Comparison of ENCODE assay signal across 8 cellular contexts in genomic region chr4:122542411-122543236, GRCh38.
DNase-seq lines count a peak whose midpoint lies in the region; ATAC-seq and TF ChIP-seq lines count a peak whose summit lies in the region.

No MANE protein-coding gene starts in this region.

- H3K4me3 ChIP-seq in BJ (ENCODE audit: low read depth, low read length) (no peak overlapping the region), dorsolateral prefrontal cortex (no peak overlapping the region)

- CTCF ChIA-PET in BJ (lab: Yijun Ruan, JAX): interaction anchor here (1.1 kb wide), 1 partner anchor 9 kb away, joined by 3 read pairs; no protein-coding TSS in a partner anchor

- POLR2A ChIA-PET in BJ (lab: Charles Lee): no interaction called here

- H3K27ac ChIP-seq in dorsolateral prefrontal cortex: no peak overlapping the region

- intact Hi-C loops in dorsolateral prefrontal cortex (cut with DNase I): no loop called here

- H3K27me3 ChIP-seq in BJ (ENCODE audit: control insufficient read depth, insufficient read depth, low read length) (no peaks in the 10 kb centered on the region), dorsolateral prefrontal cortex (no peaks in the 10 kb centered on the region)

- ATAC-seq in HG03097 (IDR thresholded peaks at IDR 0.05; ENCODE audit: low FRiP score, unreplicated experiment): peak; percentile 84

- peak; percentile 19 for DNase-seq in BJ (ENCODE audit: low read depth)
- peak; percentile 1 for DNase-seq in GM19240 (ENCODE audit: insufficient read length, low spot score)
- DNase-seq in astrocyte of the hippocampus (ENCODE audit: low read depth, low spot score): peak; percentile 20
- no peak for DNase-seq in NCI-H1417 treated with DMSO at 0.1 percent for 48 hours (lab: John Stamatoyannopoulos, UW)
- DNase-seq in A172 (ENCODE audit: low spot score): no peak
- DNase-seq in NK-92 (lab: John Stamatoyannopoulos, UW; ENCODE audit: unreplicated experiment): no peak
- no peak for DNase-seq in dorsolateral prefrontal cortex

- no peak for TF ChIP-seq CTCF in BJ (IDR thresholded peaks at IDR 0.05; ENCODE audit: insufficient read depth, low read depth, low read length)
- no peak for TF ChIP-seq CTCF in dorsolateral prefrontal cortex (IDR thresholded peaks at IDR 0.05 in 54 of 56, conservative IDR thresholded peaks at IDR 0.05 in 2 of 56; ENCODE audit: low read depth in 1 of 56, partially characterized antibody in 56 of 56)

- no peaks in the 10 kb centered on the region for H3K36me3 ChIP-seq in BJ (ENCODE audit: control insufficient read depth, insufficient read depth, low read length)

Comparison
In these comparisons a context has a peak if more than half of its experiments do, and no peak if none do; other contexts are left out.
1. DNase-seq: peak in BJ (single experiment), GM19240 (single experiment) and astrocyte of the hippocampus (single experiment); none in NCI-H1417 treated with DMSO at 0.1 percent for 48 hours (single experiment), A172 (single experiment), NK-92 (single experiment) and dorsolateral prefrontal cortex (0 of 10).